8 cellular contexts compared by ENCODE assay signal in the genomic region with DNA sequence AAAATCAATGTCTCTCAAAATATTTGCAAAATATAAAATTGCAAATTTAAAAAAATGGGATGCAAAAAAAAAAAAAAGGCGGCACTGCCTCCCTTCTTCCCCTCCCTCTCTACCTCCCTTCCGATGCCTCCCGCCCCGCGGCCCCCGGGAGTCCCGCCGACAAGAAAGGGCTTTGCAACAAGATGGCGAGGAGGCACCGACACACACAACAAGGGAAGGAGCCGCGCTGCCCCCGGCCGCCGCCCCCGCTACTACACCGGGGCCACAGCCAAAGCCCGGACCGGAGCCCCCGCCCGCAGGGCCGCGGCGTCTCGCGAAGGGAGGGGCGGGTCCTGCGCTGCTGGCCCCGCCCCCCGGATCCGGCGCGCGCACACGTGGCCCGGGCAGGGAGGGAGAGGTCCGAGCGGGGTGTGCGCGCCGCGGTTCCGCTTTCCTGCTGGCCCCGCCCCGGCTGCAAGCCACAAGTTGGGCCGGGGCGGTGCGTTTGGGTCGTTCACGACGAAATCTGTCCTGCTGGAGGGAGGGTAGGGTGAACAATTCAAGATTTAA. TPM values are rescaled to one million over a fixed set of nuclear protein-coding genes. Genes with fewer than 3 reads are reported as not detected.
DNase-seq lines count a peak whose midpoint lies in the region; ATAC-seq and TF ChIP-seq lines count a peak whose summit lies in the region.

Gene MNT, minus strand, starts transcription at position 184 of the 549 bp plus-strand sequence. CDS start 348 bp downstream, outside the sequence.

- H3K4me3 ChIP-seq in BE2C (ENCODE audit: low read depth, low read length) (peak within 1 kb of the TSS; percentile 82), right lobe of liver (peak within 1 kb of the TSS; percentile 65 to 85 (median 68))

- H3K4me1 Mint-ChIP-seq in dendritic cell treated with granulocyte-macrophage colony-stimulating factor and Interleukin-4, amounts not matched to agents 40 ng/mL and 50 ng/mL, for 4 days (ENCODE audit: low read depth) = peaks cover 73% of the 10 kb centered on the region

- H3K36me3 ChIP-seq in BE2C (peaks cover 6% of the 10 kb centered on the region; the same call in 1 of the 2 replicates), right lobe of liver (no peaks in the 10 kb centered on the region)

- ATAC-seq in GM19324 (IDR thresholded peaks at IDR 0.05; ENCODE audit: low FRiP score, unreplicated experiment) (peak; percentile 43), HG03457 (IDR thresholded peaks at IDR 0.05; ENCODE audit: unreplicated experiment) (peak; percentile 24), right lobe of liver (peak; percentile 51 to 67 (median 66))

- H3K27me3 ChIP-seq in BE2C = no peaks in the 10 kb centered on the region
- no peaks in the 10 kb centered on the region for H3K27me3 ChIP-seq in right lobe of liver

- peak within 1 kb of the TSS; percentile 95 for H3K27ac Mint-ChIP-seq in dendritic cell treated with granulocyte-macrophage colony-stimulating factor and Interleukin-4, amounts not matched to agents 40 ng/mL and 50 ng/mL, for 4 days

- H3K36me3 Mint-ChIP-seq in dendritic cell treated with granulocyte-macrophage colony-stimulating factor and Interleukin-4, amounts not matched to agents 40 ng/mL and 50 ng/mL, for 4 days (ENCODE audit: low read depth) = peaks cover 33% of the 10 kb centered on the region

- H3K27me3 Mint-ChIP-seq in dendritic cell treated with granulocyte-macrophage colony-stimulating factor and Interleukin-4, amounts not matched to agents 40 ng/mL and 50 ng/mL, for 4 days = no peaks in the 10 kb centered on the region

- H3K9me3 Mint-ChIP-seq in dendritic cell treated with granulocyte-macrophage colony-stimulating factor and Interleukin-4, amounts not matched to agents 40 ng/mL and 50 ng/mL, for 4 days = no peaks in the 10 kb centered on the region

- H3K4me1 ChIP-seq in BE2C = peaks cover 10% of the 10 kb centered on the region
- peaks cover 2 to 40% (median 16%) of the 10 kb centered on the region in 4 donors for H3K4me1 ChIP-seq in right lobe of liver

- peak; percentile 67 for TF ChIP-seq POLR2A in right lobe of liver (IDR thresholded peaks at IDR 0.05)

- intact Hi-C loops in dendritic cell treated with granulocyte-macrophage colony-stimulating factor and Interleukin-4, amounts not matched to agents 40 ng/mL and 50 ng/mL, for 4 days (cut with micrococcal nuclease) = loop anchor here (1.0 kb wide), 1 partner anchor 9 kb away; no protein-coding TSS in a partner anchor
- intact Hi-C loops in right lobe of liver (cut with DNase I) = no loop called here

- TF ChIP-seq CTCF in BE2C (IDR thresholded peaks at IDR 0.05; ENCODE audit: low read depth, low read length) = no peak
- peak in 1 of 4 donors; percentile 8 for TF ChIP-seq CTCF in right lobe of liver (IDR thresholded peaks at IDR 0.05)

- DNase-seq in BE2C = peak; percentile 92
- peak; percentile 94 for DNase-seq in NCI-H69 (lab: John Stamatoyannopoulos, UW)
- peak; percentile 91 for DNase-seq in activated CD4-positive, alpha-beta T cell treated with anti-CD3 and anti-CD28 coated beads, Interleukin-2, amount 50 U/mL, for 1 hour
- DNase-seq in right lobe of liver = peak; percentile 95 to 96 (median 96)
- peak; percentile 92 for DNase-seq in stimulated activated CD4-positive, alpha-beta T cell treated with anti-CD3 and anti-CD28 coated beads, Interleukin-4, amount 100 ng/mL, for 1 hour

- H3K9me3 ChIP-seq in BE2C = no peaks in the 10 kb centered on the region
- no peaks in the 10 kb centered on the region for H3K9me3 ChIP-seq in right lobe of liver

- peak within 1 kb of the TSS; percentile 84 to 99 (median 95) for H3K27ac ChIP-seq in right lobe of liver

- 0% methylated on average over 7 of the region's 51 CpGs for WGBS in right lobe of liver (ENCODE audit: insufficient coverage, low coverage, low lambda C conversion rate, missing lambda C conversion rate)

- H3K4me3 Mint-ChIP-seq in dendritic cell treated with granulocyte-macrophage colony-stimulating factor and Interleukin-4, amounts not matched to agents 40 ng/mL and 50 ng/mL, for 4 days = peak within 1 kb of the TSS; percentile 99

RNA-seq across cellular contexts. Expression of gene MNT, which starts in this region (rescaled TPM):
- polyA plus RNA-seq in BE2C (2012; ENCODE audit: insufficient read depth, insufficient read length, low read depth) = 22.8 TPM
- 10 to 100 TPM in 2 of 6 experiments, 1 to 10 TPM in 4; 3.3 to 12.6 (median 7.0) TPM for total RNA-seq in right lobe of liver

Comparison
In these comparisons a context has a peak if more than half of its experiments do, and no peak if none do; other contexts are left out.
1. Peak in every context shown above with its lines: DNase-seq, ATAC-seq, H3K4me3 ChIP-seq and H3K27ac ChIP-seq.